20 cellular contexts compared by ENCODE assay signal in genomic region chr5:133708451-133708850, GRCh38.
"Had no signal": no experiment of that assay in that cellular context is flagged by ENCODE, and none has a peak within 500 bp of the region (broad histone marks: within the 10 kb centered on the region; RNA-seq: fewer than 3 reads in every experiment).

No MANE protein-coding gene starts in this region.

- ATAC-seq: activated CD8-positive, alpha-beta T cell treated with anti-CD3 and anti-CD28 coated beads, Interleukin-2, amount 10 ng/mL, durations not matched to agents 7 days and 5 days; heart right ventricle; stimulated activated effector memory CD8-positive, alpha-beta T cell treated with anti-CD3 and anti-CD28 coated beads, Interleukin-12 subunit alpha, Interleukin-12 subunit beta, amount 100 ng/mL, for 72 hours had no signal

- H3K36me3 ChIP-seq: esophagus squamous epithelium, heart right ventricle, neural progenitor cell, right atrium auricular region, thoracic aorta had no signal

- H3K4me3 ChIP-seq: esophagus squamous epithelium, heart right ventricle, neural progenitor cell, right atrium auricular region, thoracic aorta had no signal

- H3K4me1 ChIP-seq: heart right ventricle, neural progenitor cell, right atrium auricular region had no signal

- FAIRE-seq: endothelial cell of umbilical vein, small intestine had no signal

- H3K9me3 ChIP-seq: esophagus squamous epithelium, heart right ventricle, right atrium auricular region, thoracic aorta had no signal

- H3K4me3 Mint-ChIP-seq: activated CD4-positive, alpha-beta T cell treated with anti-CD3 and anti-CD28 coated beads, Interleukin-2, amount 10 ng/mL, durations not matched to agents 24 days and 14 days; activated CD8-positive, alpha-beta T cell treated with anti-CD3 and anti-CD28 coated beads, Interleukin-2, amount 10 ng/mL, durations not matched to agents 7 days and 5 days; activated naive CD8-positive, alpha-beta T cell; activated T-helper 1 cell treated with anti-CD3 and anti-CD28 coated beads, Interleukin-12 subunit alpha, Interleukin-12 subunit beta, Interleukin-2, Interleukin-4 antibody, amounts not matched to agents 30 ng/mL and 10 ng/mL and 1 ng/mL, durations not matched to agents 14 hours and 24 hours and 36 hours; dendritic cell treated with granulocyte-macrophage colony-stimulating factor and Interleukin-4, amounts not matched to agents 40 ng/mL and 50 ng/mL, for 4 days; neural progenitor cell; stimulated activated effector memory CD8-positive, alpha-beta T cell treated with anti-CD3 and anti-CD28 coated beads, Interleukin-12 subunit alpha, Interleukin-12 subunit beta, amount 100 ng/mL, for 72 hours had no signal

- H3K27ac ChIP-seq: heart right ventricle, neural progenitor cell, right atrium auricular region, thoracic aorta had no signal

- H3K36me3 Mint-ChIP-seq: activated naive CD8-positive, alpha-beta T cell; stimulated activated effector memory CD8-positive, alpha-beta T cell treated with anti-CD3 and anti-CD28 coated beads, Interleukin-12 subunit alpha, Interleukin-12 subunit beta, amount 100 ng/mL, for 72 hours had no signal

- H3K27me3 ChIP-seq: esophagus squamous epithelium, neural progenitor cell, right atrium auricular region had no signal

- DNase-seq: activated CD4-positive, alpha-beta T cell treated with anti-CD3 and anti-CD28 coated beads, Interleukin-2, amount 10 ng/mL, durations not matched to agents 24 days and 14 days; activated CD4-positive, CD25-positive, alpha-beta regulatory T cell; activated CD8-positive, alpha-beta memory T cell treated with anti-CD3 and anti-CD28 coated beads, Interleukin-2, amount 50 U/mL, for 48 hours; activated CD8-positive, alpha-beta T cell treated with anti-CD3 and anti-CD28 coated beads, Interleukin-2, amount 10 ng/mL, durations not matched to agents 7 days and 5 days; effector CD8-positive, alpha-beta T cell; esophagus squamous epithelium; heart right ventricle; mammary epithelial cell; small intestine; stimulated activated CD4-positive, alpha-beta T cell treated with anti-CD3 and anti-CD28 coated beads, Interleukin-4, amount 100 ng/mL, for 1 hour; T1000 had no signal

- H3K9me3 Mint-ChIP-seq: activated CD4-positive, alpha-beta T cell treated with anti-CD3 and anti-CD28 coated beads, Interleukin-2, amount 10 ng/mL, durations not matched to agents 24 days and 14 days; activated T-helper 1 cell treated with anti-CD3 and anti-CD28 coated beads, Interleukin-12 subunit alpha, Interleukin-12 subunit beta, Interleukin-2, Interleukin-4 antibody, amounts not matched to agents 30 ng/mL and 10 ng/mL and 1 ng/mL, durations not matched to agents 14 hours and 24 hours and 36 hours; dendritic cell treated with granulocyte-macrophage colony-stimulating factor and Interleukin-4, amounts not matched to agents 40 ng/mL and 50 ng/mL, for 4 days; neural progenitor cell; stimulated activated effector memory CD8-positive, alpha-beta T cell treated with anti-CD3 and anti-CD28 coated beads, Interleukin-12 subunit alpha, Interleukin-12 subunit beta, amount 100 ng/mL, for 72 hours had no signal

- H3K27ac Mint-ChIP-seq: activated CD4-positive, alpha-beta T cell treated with anti-CD3 and anti-CD28 coated beads, Interleukin-2, amount 10 ng/mL, durations not matched to agents 24 days and 14 days; activated CD8-positive, alpha-beta T cell treated with anti-CD3 and anti-CD28 coated beads, Interleukin-2, amount 10 ng/mL, durations not matched to agents 7 days and 5 days; activated naive CD8-positive, alpha-beta T cell; activated T-helper 1 cell treated with anti-CD3 and anti-CD28 coated beads, Interleukin-12 subunit alpha, Interleukin-12 subunit beta, Interleukin-2, Interleukin-4 antibody, amounts not matched to agents 30 ng/mL and 10 ng/mL and 1 ng/mL, durations not matched to agents 14 hours and 24 hours and 36 hours; dendritic cell treated with granulocyte-macrophage colony-stimulating factor and Interleukin-4, amounts not matched to agents 40 ng/mL and 50 ng/mL, for 4 days; neural progenitor cell; progenitor cell of endocrine pancreas; stimulated activated effector memory CD8-positive, alpha-beta T cell treated with anti-CD3 and anti-CD28 coated beads, Interleukin-12 subunit alpha, Interleukin-12 subunit beta, amount 100 ng/mL, for 72 hours had no signal

- H3K4me1 Mint-ChIP-seq: activated CD4-positive, alpha-beta T cell treated with anti-CD3 and anti-CD28 coated beads, Interleukin-2, amount 10 ng/mL, durations not matched to agents 24 days and 14 days; stimulated activated effector memory CD8-positive, alpha-beta T cell treated with anti-CD3 and anti-CD28 coated beads, Interleukin-12 subunit alpha, Interleukin-12 subunit beta, amount 100 ng/mL, for 72 hours had no signal
